ENCODE assay signal across 1 cellular context in the genomic region with DNA sequence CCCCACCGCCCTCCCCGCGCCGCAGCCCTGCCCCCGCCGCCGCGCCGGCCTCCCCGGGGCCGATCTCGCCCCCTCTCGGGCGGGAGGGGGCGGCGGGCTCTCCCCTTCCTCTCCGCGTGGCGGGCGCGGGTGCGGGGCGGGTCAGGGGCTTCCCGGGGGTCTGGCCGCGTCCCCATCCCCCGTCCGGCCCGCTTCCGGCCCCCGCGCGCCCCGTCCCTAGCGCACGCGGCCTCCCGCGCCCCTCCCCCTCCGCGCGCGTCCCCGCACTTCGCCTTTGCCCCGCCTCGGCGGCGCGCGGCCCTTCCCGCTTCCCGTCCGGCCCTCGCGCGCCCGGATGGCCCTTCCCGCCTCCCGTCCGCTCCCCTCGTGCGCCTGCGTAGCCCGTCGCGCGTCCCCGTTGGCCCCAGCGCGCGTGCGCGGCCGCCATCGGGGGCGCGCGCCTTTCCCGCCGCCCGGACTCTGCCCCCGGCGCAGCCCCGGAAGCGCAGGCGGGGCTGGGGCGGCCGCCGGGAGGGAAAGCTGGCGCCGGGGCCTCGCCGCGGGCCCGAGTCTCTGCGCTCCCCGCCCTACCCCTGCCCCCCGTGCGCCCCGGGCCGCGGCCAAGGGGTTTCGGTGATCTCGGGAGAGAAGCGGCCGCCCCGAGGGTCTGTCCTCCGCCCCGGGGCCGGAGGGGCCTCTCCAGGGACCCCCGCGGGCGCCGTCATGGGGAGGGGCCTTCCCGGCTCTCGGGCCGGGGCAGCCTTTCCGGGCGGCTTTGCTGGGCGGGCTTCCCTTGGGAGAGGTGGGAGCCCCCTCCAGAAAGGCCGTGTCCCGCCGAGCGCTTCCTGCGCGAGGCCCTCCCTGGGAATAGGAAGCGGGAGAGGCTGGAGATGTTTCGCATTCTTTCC.
TF ChIP-seq lines count a peak whose summit lies in the region.

No MANE protein-coding gene starts in this region.

TF ChIP-seq in SK-N-SH, 30 proteins besides CTCF, POLR2A, EP300 and RAD21 (continued from another document):
- peak; percentile 16; the same call in 1 of the 2 replicates for TF ChIP-seq MXI1 (IDR thresholded peaks at IDR 0.05; ENCODE audit: low read depth, low read length)
- no peak for TF ChIP-seq TAF1 (IDR thresholded peaks at IDR 0.05; ENCODE audit: borderline replicate concordance, low read depth, low read length)
- no peak for TF ChIP-seq ZBTB33 (IDR thresholded peaks at IDR 0.05; ENCODE audit: borderline replicate concordance, low read depth)
- peak; percentile 94 for TF ChIP-seq NRF1 (IDR thresholded peaks at IDR 0.05; ENCODE audit: low read depth, low read length)
- no peak for TF ChIP-seq GATA2 (CRISPR knock-in tag; IDR thresholded peaks at IDR 0.05)
- TF ChIP-seq CHD2 (IDR thresholded peaks at IDR 0.05; ENCODE audit: low read length, partially characterized antibody), result peak; percentile 56
- TF ChIP-seq MEF2A (IDR thresholded peaks at IDR 0.05; ENCODE audit: borderline replicate concordance, low read depth), result no peak
- no peak for TF ChIP-seq USF1 (IDR thresholded peaks at IDR 0.05; ENCODE audit: borderline replicate concordance, low read depth)
- TF ChIP-seq POLR2AphosphoS5 (IDR thresholded peaks at IDR 0.05; ENCODE audit: low read depth, low read length), result no peak
- TF ChIP-seq, protein P1, sequence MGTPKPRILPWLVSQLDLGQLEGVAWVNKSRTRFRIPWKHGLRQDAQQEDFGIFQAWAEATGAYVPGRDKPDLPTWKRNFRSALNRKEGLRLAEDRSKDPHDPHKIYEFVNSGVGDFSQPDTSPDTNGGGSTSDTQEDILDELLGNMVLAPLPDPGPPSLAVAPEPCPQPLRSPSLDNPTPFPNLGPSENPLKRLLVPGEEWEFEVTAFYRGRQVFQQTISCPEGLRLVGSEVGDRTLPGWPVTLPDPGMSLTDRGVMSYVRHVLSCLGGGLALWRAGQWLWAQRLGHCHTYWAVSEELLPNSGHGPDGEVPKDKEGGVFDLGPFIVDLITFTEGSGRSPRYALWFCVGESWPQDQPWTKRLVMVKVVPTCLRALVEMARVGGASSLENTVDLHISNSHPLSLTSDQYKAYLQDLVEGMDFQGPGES (IDR thresholded peaks at IDR 0.05; ENCODE audit: low read depth, low read length), result no peak
- TF ChIP-seq FOXM1 (IDR thresholded peaks at IDR 0.05; ENCODE audit: low read depth), result no peak
- TF ChIP-seq EZH2phosphoT487 (IDR thresholded peaks at IDR 0.05; ENCODE audit: borderline replicate concordance, low read depth), result no peak
